17 cellular contexts compared by ENCODE assay signal in the genomic region with DNA sequence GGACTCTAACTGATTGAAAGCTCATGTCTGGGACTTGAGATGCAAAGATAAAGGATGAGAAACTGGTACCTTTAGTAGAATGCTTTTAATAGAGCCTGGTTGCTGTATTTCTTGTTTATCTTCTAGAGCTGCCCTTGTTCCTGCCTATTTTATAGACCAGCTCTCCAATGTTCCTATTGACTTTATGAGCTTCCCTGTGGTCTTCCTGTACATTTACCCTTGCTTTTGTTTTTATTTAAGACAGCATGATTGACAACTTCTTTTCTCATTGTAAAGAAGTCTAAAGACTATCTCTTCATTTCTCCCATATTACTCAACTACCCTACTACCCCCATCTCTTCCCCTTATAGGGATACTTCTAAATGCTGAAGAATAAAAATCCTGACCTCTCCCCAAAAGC.
"Had no signal": no experiment of that assay in that cellular context is flagged by ENCODE, and none has a peak within 500 bp of the region (broad histone marks: within the 10 kb centered on the region; RNA-seq: fewer than 3 reads in every experiment).

No MANE protein-coding gene starts in this region.

- DNase-seq: islet precursor cell; left ventricle myocardium inferior; mesendoderm; naive B cell; natural killer cell; nephron progenitor cell; ovary; right lobe of liver; stimulated activated CD4-positive, alpha-beta T cell treated with anti-CD3 and anti-CD28 coated beads, Interleukin-1b, Interleukin-23, amount 100 ng/mL, for 48 hours; stimulated activated CD4-positive, alpha-beta T cell treated with anti-CD3 and anti-CD28 coated beads, Interleukin-2, amount 100 ng/mL, for 48 hours; stimulated activated CD4-positive, alpha-beta T cell treated with anti-CD3 and anti-CD28 coated beads, Interleukin-4, amount 100 ng/mL, for 4 hours; stimulated activated CD8-positive, alpha-beta memory T cell treated with anti-CD3 and anti-CD28 coated beads, Interleukin-4, amount 100 ng/mL, for 48 hours; stimulated activated naive CD4-positive, alpha-beta T cell treated with Interleukin-2 at 50 U/mL for 16 hours; stimulated activated naive CD8-positive, alpha-beta T cell treated with anti-CD3 and anti-CD28 coated beads, Interleukin-15, amount 100 ng/mL, for 72 hours; substantia nigra; uterus had no signal

- ATAC-seq: natural killer cell; right lobe of liver; stimulated activated memory B cell treated with anti-CD40 and anti-IgM and Interleukin-4, amounts not matched to agents 10 μg/mL and 1 μg/mL and 100 μg/mL, for 72 hours; stimulated activated naive CD8-positive, alpha-beta T cell treated with anti-CD3 and anti-CD28 coated beads, Interleukin-15, amount 100 ng/mL, for 72 hours had no signal
